In the genomic region with DNA sequence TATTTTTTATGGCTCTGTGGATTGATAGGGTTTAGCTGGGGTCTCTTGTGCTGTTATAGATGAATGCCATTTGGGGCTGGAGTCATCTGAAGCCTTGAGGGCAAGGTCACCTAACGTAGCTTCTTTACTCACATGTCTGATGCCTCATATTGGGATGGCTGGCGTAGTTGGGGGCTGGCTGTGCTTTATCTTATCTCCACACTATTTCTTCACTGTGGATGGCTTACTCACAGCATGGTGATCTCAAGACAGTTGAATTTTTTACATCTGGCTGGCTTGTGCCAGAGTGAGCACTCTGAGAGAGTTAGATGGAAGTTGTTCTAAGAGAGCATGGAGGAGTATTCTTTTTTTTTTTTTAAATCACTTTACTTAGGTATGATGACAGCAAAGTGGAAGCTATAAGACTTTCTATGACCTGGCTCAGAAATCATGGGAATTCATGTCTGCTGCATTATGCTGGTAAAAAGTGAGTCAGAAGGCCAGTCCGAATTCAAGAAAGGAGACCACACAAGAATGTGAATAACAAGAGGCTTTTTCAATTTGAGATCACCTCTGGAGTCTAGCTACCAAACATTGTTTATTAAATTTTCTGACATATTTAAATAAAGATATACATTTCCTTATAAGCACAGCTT, we compare ENCODE assay signal across 23 cellular contexts.
"Had no signal": no experiment of that assay in that cellular context is flagged by ENCODE, and none has a peak within 500 bp of the region (broad histone marks: within the 10 kb centered on the region; RNA-seq: fewer than 3 reads in every experiment).

No MANE protein-coding gene starts in this region.

- H3K27me3 ChIP-seq: colonic mucosa, foreskin keratinocyte, heart right ventricle, neural progenitor cell, right lobe of liver, tibial nerve, upper lobe of right lung, uterus had no signal

- H3K4me1 ChIP-seq: colonic mucosa, foreskin keratinocyte, heart right ventricle, neural progenitor cell, parathyroid adenoma, right lobe of liver, tibial nerve, upper lobe of right lung, uterus had no signal

- ATAC-seq: esophagus mucosa; foreskin keratinocyte; heart right ventricle; left lobe of liver; naive thymus-derived CD4-positive, alpha-beta T cell; right lobe of liver; stimulated activated naive B cell treated with anti-CD40 and anti-IgM and Interleukin-4, amounts not matched to agents 10 μg/mL and 1 μg/mL and 100 μg/mL, for 72 hours; upper lobe of right lung had no signal

- H2AFZ ChIP-seq: neural progenitor cell, parathyroid adenoma had no signal

- H3K9me3 ChIP-seq: colonic mucosa, heart right ventricle, right lobe of liver, thoracic aorta, tibial nerve, upper lobe of right lung, uterus had no signal

- DNase-seq: colonic mucosa; glutamatergic neuron; heart right ventricle; hypothalamus; kidney; mesenchymal stem cell; midbrain; naive thymus-derived CD4-positive, alpha-beta T cell; right lobe of liver; small intestine; stimulated activated CD4-positive, alpha-beta T cell treated with anti-CD3 and anti-CD28 coated beads, Interleukin-15, amount 100 ng/mL, for 24 hours; stimulated activated CD4-positive, alpha-beta T cell treated with anti-CD3 and anti-CD28 coated beads, Interleukin-2, amount 100 ng/mL, for 48 hours; stimulated activated naive B cell treated with anti-CD40 and anti-IgM and Interleukin-4, amounts not matched to agents 10 μg/mL and 1 μg/mL and 100 μg/mL, for 72 hours; upper lobe of right lung; uterus had no signal

- H3K36me3 ChIP-seq: colonic mucosa, heart right ventricle, neural progenitor cell, right lobe of liver, thoracic aorta, tibial nerve, upper lobe of right lung, uterus had no signal

- H3K4me2 ChIP-seq: neural progenitor cell had no signal

- H3K27ac ChIP-seq: colonic mucosa, epithelial cell of prostate, foreskin keratinocyte, heart right ventricle, neural progenitor cell, parathyroid adenoma, right lobe of liver, thoracic aorta, tibial nerve, upper lobe of right lung, uterus had no signal

- H3K79me2 ChIP-seq: parathyroid adenoma had no signal

- H3K4me3 ChIP-seq: colonic mucosa, heart right ventricle, neural progenitor cell, right lobe of liver, thoracic aorta, tibial nerve, upper lobe of right lung, uterus had no signal

- H3K9ac ChIP-seq: neural progenitor cell, parathyroid adenoma had no signal
